1 cellular context compared by ENCODE assay signal in genomic region chr5:171421331-171422262, GRCh38.
TF ChIP-seq lines count a peak whose summit lies in the region.

No MANE protein-coding gene starts in this region.

TF ChIP-seq in WTC11, 78 proteins besides CTCF, POLR2A, EP300 and RAD21 (continued from another document):
- TF ChIP-seq ZBTB43 (CRISPR knock-in tag; IDR thresholded peaks at IDR 0.05) (no peak), RELA (CRISPR knock-in tag; IDR thresholded peaks at IDR 0.05; ENCODE audit: borderline replicate concordance) (no peak), ATF6 (CRISPR knock-in tag; IDR thresholded peaks at IDR 0.05) (no peak), GRHL2 (CRISPR knock-in tag; IDR thresholded peaks at IDR 0.05; ENCODE audit: insufficient replicate concordance, severe bottlenecking) (no peak), NR1H2 (CRISPR knock-in tag; IDR thresholded peaks at IDR 0.05) (no peak), EMX1 (CRISPR knock-in tag; IDR thresholded peaks at IDR 0.05) (no peak)
TF ChIP-seq in WTC11: peak in this region for 0.
